In genomic region chr2:68235090-68235489, GRCh38 we compare ENCODE assay signal across 30 cellular contexts.
"Had no signal": no experiment of that assay in that cellular context is flagged by ENCODE, and none has a peak within 500 bp of the region (broad histone marks: within the 10 kb centered on the region; RNA-seq: fewer than 3 reads in every experiment).

No MANE protein-coding gene starts in this region.

- H3K4me3 Mint-ChIP-seq: activated B cell treated with CpG ODN at 0.5 μM for 24 hours; activated CD8-positive, alpha-beta T cell treated with anti-CD3 and anti-CD28 coated beads for 36 hours; activated T-cell treated with anti-CD3 and anti-CD28 coated beads, Interleukin-2, amount 50 U/mL, for 4 hours; activated T-helper 17 cell treated with anti-CD3 and anti-CD28 coated beads, Interleukin-2, amount 50 U/mL, for 72 hours; central memory CD8-positive, alpha-beta T cell; mesothelial cell of epicardium; neural crest cell; stimulated activated naive CD8-positive, alpha-beta T cell treated with anti-CD3 and anti-CD28 coated beads, Interleukin-15, Interleukin-2, amounts not matched to agents 100 ng/mL and 50 ng/mL, for 24 hours; T-helper 2 cell treated with Interferon-gamma antibody and Interleukin-4, amounts not matched to agents 5 μg/mL and 100 μg/mL, for 36 hours had no signal

- H3K4me3 ChIP-seq: breast epithelium, esophagus squamous epithelium, heart right ventricle, left lung, psoas muscle, sigmoid colon, suprapubic skin, tibial artery, upper lobe of right lung had no signal

- H3K27me3 ChIP-seq: breast epithelium, esophagus squamous epithelium, heart right ventricle, left lung, sigmoid colon, suprapubic skin, tibial artery, upper lobe of right lung had no signal

- H3K9ac ChIP-seq: parathyroid adenoma had no signal

- H3K9me3 Mint-ChIP-seq: activated B cell treated with CpG ODN at 0.5 μM for 24 hours; activated CD8-positive, alpha-beta T cell treated with anti-CD3 and anti-CD28 coated beads for 36 hours; activated T-cell treated with anti-CD3 and anti-CD28 coated beads, Interleukin-2, amount 50 U/mL, for 4 hours; activated T-helper 17 cell treated with anti-CD3 and anti-CD28 coated beads, Interleukin-2, amount 50 U/mL, for 72 hours; central memory CD8-positive, alpha-beta T cell; mesothelial cell of epicardium; naive B cell; neural crest cell; stimulated activated effector memory CD8-positive, alpha-beta T cell treated with anti-CD3 and anti-CD28 coated beads, Interleukin-12 subunit alpha, Interleukin-12 subunit beta, amount 100 ng/mL, for 72 hours; stimulated activated naive CD8-positive, alpha-beta T cell treated with anti-CD3 and anti-CD28 coated beads, Interleukin-15, Interleukin-2, amounts not matched to agents 100 ng/mL and 50 ng/mL, for 24 hours; T-helper 2 cell treated with Interferon-gamma antibody and Interleukin-4, amounts not matched to agents 5 μg/mL and 100 μg/mL, for 36 hours had no signal

- H3K27ac ChIP-seq: breast epithelium, epithelial cell of prostate, esophagus squamous epithelium, heart right ventricle, left lung, parathyroid adenoma, psoas muscle, suprapubic skin, tibial artery, upper lobe of right lung had no signal

- H3K9me3 ChIP-seq: breast epithelium, esophagus squamous epithelium, heart right ventricle, left lung, psoas muscle, sigmoid colon, suprapubic skin, tibial artery, upper lobe of right lung had no signal

- H3K36me3 ChIP-seq: breast epithelium, esophagus squamous epithelium, heart right ventricle, left lung, sigmoid colon, suprapubic skin, tibial artery, upper lobe of right lung had no signal

- H2AFZ ChIP-seq: parathyroid adenoma had no signal

- H3K27me3 Mint-ChIP-seq: activated B cell treated with CpG ODN at 0.5 μM for 24 hours; activated CD8-positive, alpha-beta T cell treated with anti-CD3 and anti-CD28 coated beads for 36 hours; activated T-helper 17 cell treated with anti-CD3 and anti-CD28 coated beads, Interleukin-2, amount 50 U/mL, for 72 hours; central memory CD8-positive, alpha-beta T cell; naive B cell; stimulated activated naive CD8-positive, alpha-beta T cell treated with anti-CD3 and anti-CD28 coated beads, Interleukin-15, Interleukin-2, amounts not matched to agents 100 ng/mL and 50 ng/mL, for 24 hours had no signal

- ATAC-seq: activated CD8-positive, alpha-beta T cell treated with anti-CD3 and anti-CD28 coated beads for 36 hours; activated T-helper 17 cell treated with anti-CD3 and anti-CD28 coated beads, Interleukin-2, amount 50 U/mL, for 72 hours; heart right ventricle; psoas muscle; stimulated activated effector memory CD8-positive, alpha-beta T cell treated with anti-CD3 and anti-CD28 coated beads, Interleukin-12 subunit alpha, Interleukin-12 subunit beta, amount 100 ng/mL, for 72 hours; upper lobe of right lung had no signal

- DNase-seq: activated B cell treated with CpG ODN at 0.5 μM for 24 hours; activated CD4-positive, alpha-beta T cell treated with anti-CD3 and anti-CD28 coated beads, Interleukin-2, amount 50 U/mL, for 1 hour; activated CD8-positive, alpha-beta T cell treated with anti-CD3 and anti-CD28 coated beads for 36 hours; activated gamma-delta T cell treated with Interleukin-2 at 50 U/mL for 16 hours; activated naive CD4-positive, alpha-beta T cell treated with anti-CD3 and anti-CD28 coated beads, Interleukin-2, amount 50 U/mL, for 16 hours; activated T-cell treated with anti-CD3 and anti-CD28 coated beads, Interleukin-2, amount 50 U/mL, for 4 hours; effector CD8-positive, alpha-beta T cell; esophagus squamous epithelium; foreskin melanocyte; heart right ventricle; left lung; naive B cell; nucleus accumbens; psoas muscle; sigmoid colon; small intestine; stimulated activated CD4-positive, alpha-beta T cell treated with anti-CD3 and anti-CD28 coated beads, Interleukin-4, amount 100 ng/mL, for 24 hours; tibial artery; upper lobe of right lung had no signal

- H3K27ac Mint-ChIP-seq: activated B cell treated with CpG ODN at 0.5 μM for 24 hours; activated CD8-positive, alpha-beta T cell treated with anti-CD3 and anti-CD28 coated beads for 36 hours; mesothelial cell of epicardium; stimulated activated effector memory CD8-positive, alpha-beta T cell treated with anti-CD3 and anti-CD28 coated beads, Interleukin-12 subunit alpha, Interleukin-12 subunit beta, amount 100 ng/mL, for 72 hours; stimulated activated naive CD8-positive, alpha-beta T cell treated with anti-CD3 and anti-CD28 coated beads, Interleukin-15, Interleukin-2, amounts not matched to agents 100 ng/mL and 50 ng/mL, for 24 hours; T-helper 2 cell treated with Interferon-gamma antibody and Interleukin-4, amounts not matched to agents 5 μg/mL and 100 μg/mL, for 36 hours had no signal
